ENCODE assay signal across 1 cellular context in genomic region chr15:101723874-101724674, GRCh38.
A peak's percentile ranks its signal among the peaks of the same experiment; 100 is the strongest.
TF ChIP-seq lines count a peak whose summit lies in the region.

Gene TARS3 (minus strand): TSS chr15:101724473. CDS start chr15:101724387, 86 bp downstream.

TF ChIP-seq in K562, 482 proteins besides CTCF, POLR2A, EP300 and RAD21 (continued from another document and continues in another):
- TF ChIP-seq ZNF354B (CRISPR knock-in tag; IDR thresholded peaks at IDR 0.05): no peak
- no peak for TF ChIP-seq ZNF3 (CRISPR knock-in tag; IDR thresholded peaks at IDR 0.05)
- no peak for TF ChIP-seq DLX4 (CRISPR knock-in tag; IDR thresholded peaks at IDR 0.05)
- no peak for TF ChIP-seq RBM39 (optimal IDR thresholded peaks at IDR 0.05; ENCODE audit: low read depth, low read length)
- TF ChIP-seq ARID2 (IDR thresholded peaks at IDR 0.05): no peak
- TF ChIP-seq, protein P1, sequence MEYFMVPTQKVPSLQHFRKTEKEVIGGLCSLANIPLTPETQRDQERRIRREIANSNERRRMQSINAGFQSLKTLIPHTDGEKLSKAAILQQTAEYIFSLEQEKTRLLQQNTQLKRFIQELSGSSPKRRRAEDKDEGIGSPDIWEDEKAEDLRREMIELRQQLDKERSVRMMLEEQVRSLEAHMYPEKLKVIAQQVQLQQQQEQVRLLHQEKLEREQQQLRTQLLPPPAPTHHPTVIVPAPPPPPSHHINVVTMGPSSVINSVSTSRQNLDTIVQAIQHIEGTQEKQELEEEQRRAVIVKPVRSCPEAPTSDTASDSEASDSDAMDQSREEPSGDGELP (CRISPR knock-in tag; IDR thresholded peaks at IDR 0.05; ENCODE audit: borderline replicate concordance): peak; percentile 85
- TF ChIP-seq LARP7 (IDR thresholded peaks at IDR 0.05): no peak
- no peak for TF ChIP-seq SIX5 (IDR thresholded peaks at IDR 0.05; ENCODE audit: borderline replicate concordance in 1 of 2, insufficient read depth in 1 of 2, low read depth in 1 of 2, low read length in 2 of 2)
- no peak for TF ChIP-seq KAT2B (IDR thresholded peaks at IDR 0.05; ENCODE audit: low read depth, low read length)
- TF ChIP-seq PHF8 (IDR thresholded peaks at IDR 0.05; ENCODE audit: borderline replicate concordance, low read length): peak; percentile 99
- no peak for TF ChIP-seq PATZ1 (CRISPR knock-in tag; IDR thresholded peaks at IDR 0.05; ENCODE audit: borderline replicate concordance)
- TF ChIP-seq MTA1 (IDR thresholded peaks at IDR 0.05; ENCODE audit: borderline replicate concordance): no peak
- peak; percentile 53 for TF ChIP-seq SMAD4 (CRISPR knock-in tag; conservative IDR thresholded peaks at IDR 0.05)
- no peak for TF ChIP-seq XRCC4 (IDR thresholded peaks at IDR 0.05; ENCODE audit: extremely low read depth, insufficient read depth, insufficient read length)
- no peak for TF ChIP-seq CAMTA2 (CRISPR knock-in tag; conservative IDR thresholded peaks at IDR 0.05)
- TF ChIP-seq POLR3G (IDR thresholded peaks at IDR 0.05; ENCODE audit: extremely low read depth, insufficient read length, insufficient replicate concordance): no peak
- TF ChIP-seq TRIM28 (IDR thresholded peaks at IDR 0.05): no peak
- TF ChIP-seq PTBP1 (IDR thresholded peaks at IDR 0.05; ENCODE audit: low read depth, low read length): no peak
- peak; percentile 88 to 90 for TF ChIP-seq NRF1 (conservative IDR thresholded peaks at IDR 0.05 in 1 of 2, IDR thresholded peaks at IDR 0.05 in 1 of 2)
- TF ChIP-seq RAD51 (IDR thresholded peaks at IDR 0.05; ENCODE audit: borderline replicate concordance, low read depth): no peak
- TF ChIP-seq CSDE1 (IDR thresholded peaks at IDR 0.05): no peak
- TF ChIP-seq SRSF1 (IDR thresholded peaks at IDR 0.05; ENCODE audit: low read depth, low read length): no peak
- TF ChIP-seq TEAD2 (tag; IDR thresholded peaks at IDR 0.05): no peak
- TF ChIP-seq ZNF134 (CRISPR knock-in tag; conservative IDR thresholded peaks at IDR 0.05): no peak
- no peak for TF ChIP-seq CEBPZ (IDR thresholded peaks at IDR 0.05; ENCODE audit: borderline replicate concordance, low read depth, low read length)
- no peak for TF ChIP-seq AFF1 (IDR thresholded peaks at IDR 0.05; ENCODE audit: low read depth in 1 of 2, partially characterized antibody in 2 of 2)
- no peak for TF ChIP-seq ZNF57 (CRISPR knock-in tag; IDR thresholded peaks at IDR 0.05)
- TF ChIP-seq BRF1 (IDR thresholded peaks at IDR 0.05; ENCODE audit: borderline replicate concordance, extremely low read depth, insufficient read length): no peak
- TF ChIP-seq SP1 (CRISPR knock-in tag; IDR thresholded peaks at IDR 0.05): no peak
- TF ChIP-seq, protein P2, sequence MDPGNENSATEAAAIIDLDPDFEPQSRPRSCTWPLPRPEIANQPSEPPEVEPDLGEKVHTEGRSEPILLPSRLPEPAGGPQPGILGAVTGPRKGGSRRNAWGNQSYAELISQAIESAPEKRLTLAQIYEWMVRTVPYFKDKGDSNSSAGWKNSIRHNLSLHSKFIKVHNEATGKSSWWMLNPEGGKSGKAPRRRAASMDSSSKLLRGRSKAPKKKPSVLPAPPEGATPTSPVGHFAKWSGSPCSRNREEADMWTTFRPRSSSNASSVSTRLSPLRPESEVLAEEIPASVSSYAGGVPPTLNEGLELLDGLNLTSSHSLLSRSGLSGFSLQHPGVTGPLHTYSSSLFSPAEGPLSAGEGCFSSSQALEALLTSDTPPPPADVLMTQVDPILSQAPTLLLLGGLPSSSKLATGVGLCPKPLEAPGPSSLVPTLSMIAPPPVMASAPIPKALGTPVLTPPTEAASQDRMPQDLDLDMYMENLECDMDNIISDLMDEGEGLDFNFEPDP (CRISPR knock-in tag; IDR thresholded peaks at IDR 0.05): no peak
- TF ChIP-seq KDM4B (IDR thresholded peaks at IDR 0.05; ENCODE audit: borderline replicate concordance in 2 of 2, low read depth in 1 of 2): peak in 1 of 2 experiments; percentile 76; a peak in 2 of 4 replicates
- TF ChIP-seq ZNF584 (CRISPR knock-in tag; IDR thresholded peaks at IDR 0.05; ENCODE audit: low read depth): no peak
- TF ChIP-seq REST (CRISPR knock-in tag; IDR thresholded peaks at IDR 0.05; ENCODE audit: low read depth): peak; percentile 75; the same call in 1 of the 2 replicates
- TF ChIP-seq NCOA1 (IDR thresholded peaks at IDR 0.05; ENCODE audit: low read depth): no peak
- TF ChIP-seq SRF (CRISPR knock-in tag; IDR thresholded peaks at IDR 0.05): no peak
- no peak for TF ChIP-seq SMARCA5 (IDR thresholded peaks at IDR 0.05)
- TF ChIP-seq L3MBTL2 (IDR thresholded peaks at IDR 0.05): peak; percentile 96
- TF ChIP-seq, protein P3, sequence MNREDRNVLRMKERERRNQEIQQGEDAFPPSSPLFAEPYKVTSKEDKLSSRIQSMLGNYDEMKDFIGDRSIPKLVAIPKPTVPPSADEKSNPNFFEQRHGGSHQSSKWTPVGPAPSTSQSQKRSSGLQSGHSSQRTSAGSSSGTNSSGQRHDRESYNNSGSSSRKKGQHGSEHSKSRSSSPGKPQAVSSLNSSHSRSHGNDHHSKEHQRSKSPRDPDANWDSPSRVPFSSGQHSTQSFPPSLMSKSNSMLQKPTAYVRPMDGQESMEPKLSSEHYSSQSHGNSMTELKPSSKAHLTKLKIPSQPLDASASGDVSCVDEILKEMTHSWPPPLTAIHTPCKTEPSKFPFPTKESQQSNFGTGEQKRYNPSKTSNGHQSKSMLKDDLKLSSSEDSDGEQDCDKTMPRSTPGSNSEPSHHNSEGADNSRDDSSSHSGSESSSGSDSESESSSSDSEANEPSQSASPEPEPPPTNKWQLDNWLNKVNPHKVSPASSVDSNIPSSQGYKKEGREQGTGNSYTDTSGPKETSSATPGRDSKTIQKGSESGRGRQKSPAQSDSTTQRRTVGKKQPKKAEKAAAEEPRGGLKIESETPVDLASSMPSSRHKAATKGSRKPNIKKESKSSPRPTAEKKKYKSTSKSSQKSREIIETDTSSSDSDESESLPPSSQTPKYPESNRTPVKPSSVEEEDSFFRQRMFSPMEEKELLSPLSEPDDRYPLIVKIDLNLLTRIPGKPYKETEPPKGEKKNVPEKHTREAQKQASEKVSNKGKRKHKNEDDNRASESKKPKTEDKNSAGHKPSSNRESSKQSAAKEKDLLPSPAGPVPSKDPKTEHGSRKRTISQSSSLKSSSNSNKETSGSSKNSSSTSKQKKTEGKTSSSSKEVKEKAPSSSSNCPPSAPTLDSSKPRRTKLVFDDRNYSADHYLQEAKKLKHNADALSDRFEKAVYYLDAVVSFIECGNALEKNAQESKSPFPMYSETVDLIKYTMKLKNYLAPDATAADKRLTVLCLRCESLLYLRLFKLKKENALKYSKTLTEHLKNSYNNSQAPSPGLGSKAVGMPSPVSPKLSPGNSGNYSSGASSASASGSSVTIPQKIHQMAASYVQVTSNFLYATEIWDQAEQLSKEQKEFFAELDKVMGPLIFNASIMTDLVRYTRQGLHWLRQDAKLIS (CRISPR knock-in tag; IDR thresholded peaks at IDR 0.05): no peak; the same call in 1 of the 2 replicates
- TF ChIP-seq GTF2A2 (tag; IDR thresholded peaks at IDR 0.05): 0 out of 2 replicates have a peak, but pooled peaks have one; percentile 38
- TF ChIP-seq RCOR1 (IDR thresholded peaks at IDR 0.05; ENCODE audit: borderline replicate concordance in 1 of 2, low read depth in 2 of 2, low read length in 2 of 2): no peak
